In genomic region chr9:31597977-31598376, GRCh38 we compare ENCODE assay signal across 11 cellular contexts.
DNase-seq lines count a peak whose midpoint lies in the region; ATAC-seq, FAIRE-seq and TF ChIP-seq lines count a peak whose summit lies in the region.
"Had no signal": no experiment of that assay in that cellular context is flagged by ENCODE, and none has a peak within 500 bp of the region (broad histone marks: within the 10 kb centered on the region; RNA-seq: fewer than 3 reads in every experiment).

No MANE protein-coding gene starts in this region.

- H2AK5ac ChIP-seq in trophoblast cell (ENCODE audit: low read length): no peak overlapping the region

- no peak overlapping the region for H3K18ac ChIP-seq in trophoblast cell (ENCODE audit: low read length)

- dilution Hi-C loops in endothelial cell of umbilical vein (cut with MboI; ENCODE audit: extremely low pct_ligation_motif_present, low sequenced_read_pairs): no loop called here

- CTCF ChIA-PET in CD8-positive, alpha-beta memory T cell (lab: Charles Lee): no interaction called here
- CTCF ChIA-PET in endothelial cell of umbilical vein (lab: Charles Lee): interaction anchor here (0.6 to 1.5 kb wide), 4 partner anchors 8 to 134 kb away, joined by 3 to 8 read pairs (median 3); no protein-coding TSS in a partner anchor

- no peaks in the 10 kb centered on the region for H3K9me3 ChIP-seq in CD8-positive, alpha-beta memory T cell (ENCODE audit: low read length)
- no peaks in the 10 kb centered on the region for H3K9me3 ChIP-seq in endothelial cell of umbilical vein (replicated peaks; ENCODE audit: control insufficient read depth, insufficient read depth, low read length)
- no peaks in the 10 kb centered on the region for H3K9me3 ChIP-seq in trophoblast cell (ENCODE audit: insufficient read depth, low read depth, low read length)

- no peak overlapping the region for H3K27ac ChIP-seq in CD8-positive, alpha-beta memory T cell (ENCODE audit: low read depth, low read length)
- no peak overlapping the region for H3K27ac ChIP-seq in endothelial cell of umbilical vein (ENCODE audit: insufficient read depth, low read depth, low read length)
- H3K27ac ChIP-seq in trophoblast cell (ENCODE audit: low read depth, low read length): no peak overlapping the region

- H3K4me1 Mint-ChIP-seq in CD8-positive, alpha-beta memory T cell: peaks cover 8 to 15% (median 9%) of the 10 kb centered on the region in 3 donors
- H3K4me1 Mint-ChIP-seq: CD14-positive monocyte had no signal

- POLR2A ChIA-PET in CD8-positive, alpha-beta memory T cell (lab: Charles Lee): no interaction called here
- POLR2A ChIA-PET in endothelial cell of umbilical vein (lab: Charles Lee): no interaction called here

- intact Hi-C loops in endothelial cell of umbilical vein (cut with micrococcal nuclease): no loop called here

- H2AFZ ChIP-seq in endothelial cell of umbilical vein (ENCODE audit: low read depth, low read length) (no peak overlapping the region), trophoblast cell (ENCODE audit: insufficient read depth, low read length, poor library complexity) (no peak overlapping the region)

- H3K9ac ChIP-seq in endothelial cell of umbilical vein (replicated peaks; ENCODE audit: extremely low read depth, insufficient read depth, low read length) (no peak overlapping the region), trophoblast cell (ENCODE audit: low read length) (no peak overlapping the region)

- H3K4me1 ChIP-seq in CD8-positive, alpha-beta memory T cell (ENCODE audit: insufficient read depth, low read length): peaks cover 9% of the 10 kb centered on the region
- H3K4me1 ChIP-seq in endothelial cell of umbilical vein (ENCODE audit: control insufficient read depth, extremely low read depth, insufficient read depth, low read length) (no peaks in the 10 kb centered on the region), trophoblast cell (ENCODE audit: control insufficient read depth in 1 of 2, insufficient read depth in 2 of 2, low read length in 2 of 2) (no peaks in the 10 kb centered on the region)

- peak in 3 of 5 donors; percentile 3 to 46 (median 11) for DNase-seq in CD8-positive, alpha-beta memory T cell
- peak; percentile 35 for DNase-seq in HS-5 (ENCODE audit: low read depth)
- DNase-seq in endothelial cell of umbilical vein (ENCODE audit: low read depth, low spot score): no peak
- no peak for DNase-seq in NCI-H1436 treated with DMSO at 0.1 percent for 48 hours (lab: John Stamatoyannopoulos, UW)
- DNase-seq in activated CD4-positive, CD25-positive, alpha-beta regulatory T cell (lab: John Stamatoyannopoulos, UW): no peak
- DNase-seq in trophoblast cell: no peak

- no peaks in the 10 kb centered on the region for H3K27me3 ChIP-seq in CD8-positive, alpha-beta memory T cell (ENCODE audit: insufficient read depth, low read length, poor library complexity, severe bottlenecking)
- H3K27me3 ChIP-seq in endothelial cell of umbilical vein (ENCODE audit: control insufficient read depth in 2 of 2, insufficient read depth in 2 of 2, low read length in 2 of 2): no peaks in the 10 kb centered on the region
- H3K27me3 ChIP-seq in trophoblast cell (ENCODE audit: insufficient read depth, low read length): no peaks in the 10 kb centered on the region

- no peak overlapping the region for H4K12ac ChIP-seq in trophoblast cell (ENCODE audit: low read depth, low read length)

- no peak overlapping the region for H2BK5ac ChIP-seq in trophoblast cell (ENCODE audit: low read depth, low read length, poor library complexity)

- peak overlapping the region in 2 of 8 donors; percentile 1 to 22 for H3K27ac Mint-ChIP-seq in CD8-positive, alpha-beta memory T cell
- H3K27ac Mint-ChIP-seq: CD14-positive monocyte, progenitor cell of endocrine pancreas had no signal

- H3K9me3 Mint-ChIP-seq in CD8-positive, alpha-beta memory T cell: no peaks in the 10 kb centered on the region

- no peak overlapping the region for H3K4me3 Mint-ChIP-seq in CD8-positive, alpha-beta memory T cell
- H3K4me3 Mint-ChIP-seq: CD14-positive monocyte had no signal

- H3K4ac ChIP-seq in trophoblast cell (ENCODE audit: low read depth, low read length): no peak overlapping the region

- H3K4me3 ChIP-seq in CD8-positive, alpha-beta memory T cell (ENCODE audit: low read length): no peak overlapping the region
- H3K4me3 ChIP-seq in endothelial cell of umbilical vein (replicated peaks in 1 of 3; ENCODE audit: insufficient read depth in 1 of 3, low read depth in 1 of 3, low read length in 3 of 3): no peak overlapping the region
- H3K4me3 ChIP-seq in trophoblast cell (ENCODE audit: low read depth, low read length): no peak overlapping the region
- H3K4me3 ChIP-seq: K562 had no signal

- H4K91ac ChIP-seq in trophoblast cell (ENCODE audit: low read depth, low read length): no peak overlapping the region

- no peak overlapping the region for H2BK12ac ChIP-seq in trophoblast cell (ENCODE audit: low read length)

- ATAC-seq in GM19467 (IDR thresholded peaks at IDR 0.05; ENCODE audit: unreplicated experiment) (peak; percentile 90), GM18502 (IDR thresholded peaks at IDR 0.05; ENCODE audit: poor library complexity, unreplicated experiment) (no peak)
- ATAC-seq: K562 had no signal

- TF ChIP-seq POLR2A in endothelial cell of umbilical vein (IDR thresholded peaks at IDR 0.05; ENCODE audit: low read depth, low read length): no peak

- no peak overlapping the region for H4K8ac ChIP-seq in trophoblast cell (ENCODE audit: low read depth, low read length)

- no peaks in the 10 kb centered on the region for H3K79me1 ChIP-seq in trophoblast cell (ENCODE audit: low read length)

- TF ChIP-seq CTCF in endothelial cell of umbilical vein (IDR thresholded peaks at IDR 0.05; ENCODE audit: extremely low read depth in 1 of 2, insufficient read depth in 1 of 2, low read depth in 1 of 2, low read length in 2 of 2): no peak

- H3K27me3 Mint-ChIP-seq in CD8-positive, alpha-beta memory T cell: no peaks in the 10 kb centered on the region
- H3K27me3 Mint-ChIP-seq: progenitor cell of endocrine pancreas had no signal

- H2BK120ac ChIP-seq in trophoblast cell (ENCODE audit: insufficient read depth, low read length, poor library complexity): no peak overlapping the region

- no peaks in the 10 kb centered on the region for H4K20me1 ChIP-seq in endothelial cell of umbilical vein (replicated peaks; ENCODE audit: control insufficient read depth, extremely low read depth, insufficient read depth, low read length)

- BruUV-seq in endothelial cell of umbilical vein (replicated peaks; lab: Mats Ljungman, UMichigan): no TSS peak

- H3K79me2 ChIP-seq in endothelial cell of umbilical vein (ENCODE audit: control insufficient read depth, insufficient read depth, low read length) (no peaks in the 10 kb centered on the region), trophoblast cell (ENCODE audit: control insufficient read depth, insufficient read depth, low read length, poor library complexity) (no peaks in the 10 kb centered on the region)

- no peaks in the 10 kb centered on the region for H3K36me3 ChIP-seq in CD8-positive, alpha-beta memory T cell (ENCODE audit: insufficient read depth, low read length)
- H3K36me3 ChIP-seq in endothelial cell of umbilical vein (ENCODE audit: control insufficient read depth in 2 of 2, extremely low read depth in 1 of 2, insufficient read depth in 2 of 2, low read length in 2 of 2) (no peaks in the 10 kb centered on the region), trophoblast cell (ENCODE audit: control insufficient read depth in 1 of 2, insufficient read depth in 2 of 2, low read length in 2 of 2) (no peaks in the 10 kb centered on the region)

- no peak overlapping the region for H3K14ac ChIP-seq in trophoblast cell (ENCODE audit: low read length)

- H3K9me1 ChIP-seq in endothelial cell of umbilical vein (replicated peaks; ENCODE audit: control insufficient read depth, extremely low read depth, insufficient read depth, low read length): no peaks in the 10 kb centered on the region

- no peaks in the 10 kb centered on the region for H3K36me3 Mint-ChIP-seq in CD8-positive, alpha-beta memory T cell
- H3K36me3 Mint-ChIP-seq: CD14-positive monocyte had no signal

- no peak for FAIRE-seq in endothelial cell of umbilical vein (lab: Jason Lieb, UNC)
- FAIRE-seq: K562 had no signal

- H3K4me2 ChIP-seq in endothelial cell of umbilical vein (ENCODE audit: insufficient read depth, low read length) (no peak overlapping the region), trophoblast cell (ENCODE audit: low read length) (no peak overlapping the region)

- H3K23ac ChIP-seq in trophoblast cell (ENCODE audit: low read length): no peak overlapping the region

TF ChIP-seq in endothelial cell of umbilical vein, 7 proteins besides CTCF, POLR2A, EP300 and RAD21:
- no peak for TF ChIP-seq GATA2 (IDR thresholded peaks at IDR 0.05; ENCODE audit: insufficient read depth, insufficient read length, low read depth, low read length)
- TF ChIP-seq FOS (IDR thresholded peaks at IDR 0.05; ENCODE audit: borderline replicate concordance, insufficient read depth, low read length): peak; percentile 48
- no peak for TF ChIP-seq MAX (IDR thresholded peaks at IDR 0.05; ENCODE audit: insufficient read depth, insufficient read length)
- no peak for TF ChIP-seq MYC (IDR thresholded peaks at IDR 0.05; ENCODE audit: low read depth, low read length)
- no peak for TF ChIP-seq EZH2 (IDR thresholded peaks at IDR 0.05; ENCODE audit: borderline replicate concordance, low read depth, low read length, severe bottlenecking)
- no peak for TF ChIP-seq POLR2AphosphoS5 (IDR thresholded peaks at IDR 0.05; ENCODE audit: insufficient read depth, low read depth, low read length)
- no peak for TF ChIP-seq JUN (IDR thresholded peaks at IDR 0.05; ENCODE audit: borderline replicate concordance, insufficient read depth, insufficient read length, low read depth)

Comparison
In these comparisons a context has a peak if more than half of its experiments do, and no peak if none do; other contexts are left out.
1. DNase-seq: peak in CD8-positive, alpha-beta memory T cell (3 of 5) and HS-5 (single experiment); none in endothelial cell of umbilical vein (single experiment), NCI-H1436 treated with DMSO at 0.1 percent for 48 hours (single experiment), activated CD4-positive, CD25-positive, alpha-beta regulatory T cell (0 of 4) and trophoblast cell (0 of 2).